Comparison of ENCODE assay signal across 10 cellular contexts in the genomic region with DNA sequence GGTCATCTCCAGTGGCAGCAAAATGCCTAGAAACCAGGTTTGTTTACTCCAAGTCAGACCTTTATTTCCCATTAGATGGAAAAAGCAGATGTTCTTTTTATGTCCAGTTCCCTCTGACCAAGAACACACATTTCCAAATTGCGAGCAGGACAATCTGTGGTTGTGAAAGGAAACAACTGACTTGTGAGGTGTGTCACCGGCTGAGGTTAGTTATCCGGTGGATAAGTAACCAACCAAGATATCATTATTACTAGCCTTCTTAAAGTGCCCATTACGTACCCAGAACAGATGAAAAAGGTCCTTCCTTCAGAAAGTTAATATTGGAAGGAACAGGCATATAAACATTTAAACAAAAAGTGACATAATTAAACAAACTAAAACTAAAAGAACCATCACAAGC.
A peak's percentile ranks its signal among the peaks of the same experiment; 100 is the strongest.
DNase-seq lines count a peak whose midpoint lies in the region; ATAC-seq and TF ChIP-seq lines count a peak whose summit lies in the region.
"Had no signal": no experiment of that assay in that cellular context is flagged by ENCODE, and none has a peak within 500 bp of the region (broad histone marks: within the 10 kb centered on the region; RNA-seq: fewer than 3 reads in every experiment).

No MANE protein-coding gene starts in this region.

- no peaks in the 10 kb centered on the region for H3K27me3 ChIP-seq in muscle layer of colon (ENCODE audit: control insufficient read depth in 1 of 2, insufficient read depth in 2 of 2, low read length in 2 of 2)
- H3K27me3 ChIP-seq in GM23338 (ENCODE audit: insufficient read depth), result no peaks in the 10 kb centered on the region

- H3K36me3 ChIP-seq in muscle layer of colon (ENCODE audit: insufficient read depth, low read length), result no peaks in the 10 kb centered on the region
- H3K36me3 ChIP-seq in GM23338 (ENCODE audit: insufficient read depth), result no peaks in the 10 kb centered on the region

- H3K36me3 Mint-ChIP-seq in GM23338 (ENCODE audit: low read depth), result no peaks in the 10 kb centered on the region

- no peaks in the 10 kb centered on the region for H3K9me3 ChIP-seq in muscle layer of colon (ENCODE audit: low read length)

- no peaks in the 10 kb centered on the region for H3K27me3 Mint-ChIP-seq in GM23338 (ENCODE audit: insufficient read depth, low read depth, poor library complexity)
- H3K27me3 Mint-ChIP-seq: activated T-cell treated with anti-CD3 and anti-CD28 coated beads, Interleukin-2, amount 50 U/mL, for 24 hours had no signal

- TF ChIP-seq CTCF in GM23338 (conservative IDR thresholded peaks at IDR 0.05; ENCODE audit: low read depth in 2 of 2), result no peak

- no peaks in the 10 kb centered on the region for H3K9me3 Mint-ChIP-seq in GM23338
- H3K9me3 Mint-ChIP-seq: activated T-cell treated with anti-CD3 and anti-CD28 coated beads, Interleukin-2, amount 50 U/mL, for 24 hours had no signal

- H3K4me1 ChIP-seq in muscle layer of colon (ENCODE audit: insufficient read depth, low read length), result peaks cover 48% of the 10 kb centered on the region
- no peaks in the 10 kb centered on the region for H3K4me1 ChIP-seq in GM23338 (ENCODE audit: insufficient read depth)

- H3K4me3 ChIP-seq in muscle layer of colon (ENCODE audit: low read depth in 1 of 2, low read length in 2 of 2) (no peak overlapping the region), GM23338 (no peak overlapping the region)
- H3K4me3 ChIP-seq: lung had no signal

- DNase-seq in ELR (ENCODE audit: low read depth) (peak; percentile 50), amniotic epithelial cell (ENCODE audit: low read depth) (peak; percentile 92), NCI-H1694 (lab: John Stamatoyannopoulos, UW) (no peak), GM23338 (ENCODE audit: low spot score) (no peak)
- DNase-seq: activated T-cell treated with anti-CD3 and anti-CD28 coated beads, Interleukin-2, amount 50 U/mL, for 24 hours had no signal

- H2AFZ ChIP-seq in GM23338, result no peak overlapping the region

- no peak overlapping the region for H3K4me2 ChIP-seq in GM23338

- H3K79me2 ChIP-seq in GM23338 (replicated peaks; ENCODE audit: insufficient read depth), result no peaks in the 10 kb centered on the region

- no peaks in the 10 kb centered on the region; the same call in 2 of the 3 replicates for H3K4me1 Mint-ChIP-seq in GM23338

- no peak overlapping the region for H3K27ac Mint-ChIP-seq in GM23338
- H3K27ac Mint-ChIP-seq: activated T-cell treated with anti-CD3 and anti-CD28 coated beads, Interleukin-2, amount 50 U/mL, for 24 hours had no signal

- no peaks in the 10 kb centered on the region for H4K20me1 ChIP-seq in GM23338 (replicated peaks; ENCODE audit: insufficient read depth)

- peak overlapping the region; percentile 5 for H3K27ac ChIP-seq in muscle layer of colon (ENCODE audit: low read depth, low read length)
- H3K27ac ChIP-seq in GM23338 (ENCODE audit: low read depth), result no peak overlapping the region

- H3K4me3 Mint-ChIP-seq in GM23338, result no peak overlapping the region
- H3K4me3 Mint-ChIP-seq: activated T-cell treated with anti-CD3 and anti-CD28 coated beads, Interleukin-2, amount 50 U/mL, for 24 hours had no signal

- H3F3A ChIP-seq in GM23338 (replicated peaks; ENCODE audit: low read depth), result no peaks in the 10 kb centered on the region

- H3K9me2 ChIP-seq in GM23338 (ENCODE audit: insufficient read depth), result no peaks in the 10 kb centered on the region

- peak; percentile 58 for ATAC-seq in HG02642 (IDR thresholded peaks at IDR 0.05; ENCODE audit: poor library complexity, unreplicated experiment)
- ATAC-seq in HG02840 (IDR thresholded peaks at IDR 0.05; ENCODE audit: low FRiP score, unreplicated experiment), result no peak
- ATAC-seq in GM19328 (IDR thresholded peaks at IDR 0.05; ENCODE audit: unreplicated experiment), result no peak
- no peak for ATAC-seq in GM23338

- peak overlapping the region; percentile 25 for H3K9ac ChIP-seq in muscle layer of colon (ENCODE audit: low read length)

TF ChIP-seq in GM23338, 12 proteins besides CTCF, POLR2A, EP300 and RAD21 (continues in another document):
- TF ChIP-seq ZNF331 (CRISPR knock-in tag; IDR thresholded peaks at IDR 0.05; ENCODE audit: low read depth), result no peak
- TF ChIP-seq EZH2phosphoT487 (IDR thresholded peaks at IDR 0.05; ENCODE audit: unreplicated experiment), result no peak
- TF ChIP-seq, protein P1, sequence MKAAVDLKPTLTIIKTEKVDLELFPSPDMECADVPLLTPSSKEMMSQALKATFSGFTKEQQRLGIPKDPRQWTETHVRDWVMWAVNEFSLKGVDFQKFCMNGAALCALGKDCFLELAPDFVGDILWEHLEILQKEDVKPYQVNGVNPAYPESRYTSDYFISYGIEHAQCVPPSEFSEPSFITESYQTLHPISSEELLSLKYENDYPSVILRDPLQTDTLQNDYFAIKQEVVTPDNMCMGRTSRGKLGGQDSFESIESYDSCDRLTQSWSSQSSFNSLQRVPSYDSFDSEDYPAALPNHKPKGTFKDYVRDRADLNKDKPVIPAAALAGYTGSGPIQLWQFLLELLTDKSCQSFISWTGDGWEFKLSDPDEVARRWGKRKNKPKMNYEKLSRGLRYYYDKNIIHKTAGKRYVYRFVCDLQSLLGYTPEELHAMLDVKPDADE (IDR thresholded peaks at IDR 0.05), result no peak
- no peak for TF ChIP-seq EZH2 (IDR thresholded peaks at IDR 0.05; ENCODE audit: low read depth, unreplicated experiment)
- TF ChIP-seq CREB1 (CRISPR knock-in tag; IDR thresholded peaks at IDR 0.05; ENCODE audit: low read depth), result no peak
- TF ChIP-seq ZNF114 (CRISPR knock-in tag; IDR thresholded peaks at IDR 0.05), result no peak
- no peak for TF ChIP-seq STAT1 (IDR thresholded peaks at IDR 0.05; ENCODE audit: unreplicated experiment)
- TF ChIP-seq NANOG (IDR thresholded peaks at IDR 0.05; ENCODE audit: borderline replicate concordance), result no peak
- TF ChIP-seq, protein P2, sequence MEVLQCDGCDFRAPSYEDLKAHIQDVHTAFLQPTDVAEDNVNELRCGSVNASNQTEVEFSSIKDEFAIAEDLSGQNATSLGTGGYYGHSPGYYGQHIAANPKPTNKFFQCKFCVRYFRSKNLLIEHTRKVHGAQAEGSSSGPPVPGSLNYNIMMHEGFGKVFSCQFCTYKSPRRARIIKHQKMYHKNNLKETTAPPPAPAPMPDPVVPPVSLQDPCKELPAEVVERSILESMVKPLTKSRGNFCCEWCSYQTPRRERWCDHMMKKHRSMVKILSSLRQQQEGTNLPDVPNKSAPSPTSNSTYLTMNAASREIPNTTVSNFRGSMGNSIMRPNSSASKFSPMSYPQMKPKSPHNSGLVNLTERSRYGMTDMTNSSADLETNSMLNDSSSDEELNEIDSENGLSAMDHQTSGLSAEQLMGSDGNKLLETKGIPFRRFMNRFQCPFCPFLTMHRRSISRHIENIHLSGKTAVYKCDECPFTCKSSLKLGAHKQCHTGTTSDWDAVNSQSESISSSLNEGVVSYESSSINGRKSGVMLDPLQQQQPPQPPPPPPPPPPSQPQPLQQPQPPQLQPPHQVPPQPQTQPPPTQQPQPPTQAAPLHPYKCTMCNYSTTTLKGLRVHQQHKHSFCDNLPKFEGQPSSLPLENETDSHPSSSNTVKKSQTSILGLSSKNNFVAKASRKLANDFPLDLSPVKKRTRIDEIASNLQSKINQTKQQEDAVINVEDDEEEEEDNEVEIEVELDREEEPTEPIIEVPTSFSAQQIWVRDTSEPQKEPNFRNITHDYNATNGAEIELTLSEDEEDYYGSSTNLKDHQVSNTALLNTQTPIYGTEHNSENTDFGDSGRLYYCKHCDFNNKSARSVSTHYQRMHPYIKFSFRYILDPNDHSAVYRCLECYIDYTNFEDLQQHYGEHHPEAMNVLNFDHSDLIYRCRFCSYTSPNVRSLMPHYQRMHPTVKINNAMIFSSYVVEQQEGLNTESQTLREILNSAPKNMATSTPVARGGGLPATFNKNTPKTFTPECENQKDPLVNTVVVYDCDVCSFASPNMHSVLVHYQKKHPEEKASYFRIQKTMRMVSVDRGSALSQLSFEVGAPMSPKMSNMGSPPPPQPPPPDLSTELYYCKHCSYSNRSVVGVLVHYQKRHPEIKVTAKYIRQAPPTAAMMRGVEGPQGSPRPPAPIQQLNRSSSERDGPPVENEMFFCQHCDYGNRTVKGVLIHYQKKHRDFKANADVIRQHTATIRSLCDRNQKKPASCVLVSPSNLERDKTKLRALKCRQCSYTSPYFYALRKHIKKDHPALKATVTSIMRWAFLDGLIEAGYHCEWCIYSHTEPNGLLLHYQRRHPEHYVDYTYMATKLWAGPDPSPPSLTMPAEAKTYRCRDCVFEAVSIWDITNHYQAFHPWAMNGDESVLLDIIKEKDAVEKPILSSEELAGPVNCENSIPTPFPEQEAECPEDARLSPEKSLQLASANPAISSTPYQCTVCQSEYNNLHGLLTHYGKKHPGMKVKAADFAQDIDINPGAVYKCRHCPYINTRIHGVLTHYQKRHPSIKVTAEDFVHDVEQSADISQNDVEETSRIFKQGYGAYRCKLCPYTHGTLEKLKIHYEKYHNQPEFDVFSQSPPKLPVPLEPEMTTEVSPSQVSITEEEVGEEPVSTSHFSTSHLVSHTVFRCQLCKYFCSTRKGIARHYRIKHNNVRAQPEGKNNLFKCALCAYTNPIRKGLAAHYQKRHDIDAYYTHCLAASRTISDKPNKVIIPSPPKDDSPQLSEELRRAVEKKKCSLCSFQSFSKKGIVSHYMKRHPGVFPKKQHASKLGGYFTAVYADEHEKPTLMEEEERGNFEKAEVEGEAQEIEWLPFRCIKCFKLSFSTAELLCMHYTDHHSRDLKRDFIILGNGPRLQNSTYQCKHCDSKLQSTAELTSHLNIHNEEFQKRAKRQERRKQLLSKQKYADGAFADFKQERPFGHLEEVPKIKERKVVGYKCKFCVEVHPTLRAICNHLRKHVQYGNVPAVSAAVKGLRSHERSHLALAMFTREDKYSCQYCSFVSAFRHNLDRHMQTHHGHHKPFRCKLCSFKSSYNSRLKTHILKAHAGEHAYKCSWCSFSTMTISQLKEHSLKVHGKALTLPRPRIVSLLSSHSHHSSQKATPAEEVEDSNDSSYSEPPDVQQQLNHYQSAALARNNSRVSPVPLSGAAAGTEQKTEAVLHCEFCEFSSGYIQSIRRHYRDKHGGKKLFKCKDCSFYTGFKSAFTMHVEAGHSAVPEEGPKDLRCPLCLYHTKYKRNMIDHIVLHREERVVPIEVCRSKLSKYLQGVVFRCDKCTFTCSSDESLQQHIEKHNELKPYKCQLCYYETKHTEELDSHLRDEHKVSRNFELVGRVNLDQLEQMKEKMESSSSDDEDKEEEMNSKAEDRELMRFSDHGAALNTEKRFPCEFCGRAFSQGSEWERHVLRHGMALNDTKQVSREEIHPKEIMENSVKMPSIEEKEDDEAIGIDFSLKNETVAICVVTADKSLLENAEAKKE (CRISPR knock-in tag; IDR thresholded peaks at IDR 0.05), result no peak

Comparison
In these comparisons a context has a peak if more than half of its experiments do, and no peak if none do; other contexts are left out.
1. DNase-seq: peak in ELR (single experiment) and amniotic epithelial cell (single experiment); none in NCI-H1694 (single experiment) and GM23338 (single experiment).